Comparison of ENCODE assay signal across 9 cellular contexts in the genomic region with DNA sequence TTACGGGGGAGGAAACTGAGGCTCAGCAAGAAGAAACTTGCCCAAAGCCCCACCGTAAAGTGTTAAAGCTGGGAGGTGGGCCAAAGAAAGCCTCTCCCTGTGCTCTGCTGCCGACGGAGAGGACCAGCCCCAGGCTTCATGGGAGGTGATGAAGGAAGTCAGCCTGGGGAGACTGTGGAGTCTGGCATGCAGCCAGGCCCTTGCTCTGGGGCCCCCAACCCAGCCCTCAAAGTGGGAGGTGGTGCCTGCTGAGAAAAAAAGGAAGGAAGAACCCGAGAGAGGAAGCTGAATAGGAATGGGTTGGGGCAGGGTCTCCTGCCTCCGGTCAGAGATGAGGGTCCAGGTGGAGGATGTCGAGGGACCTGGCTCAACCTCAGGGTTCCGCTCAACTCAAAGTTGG. TPM values are rescaled to one million over a fixed set of nuclear protein-coding genes. Genes with fewer than 3 reads are reported as not detected.
DNase-seq lines count a peak whose midpoint lies in the region; ATAC-seq, FAIRE-seq and TF ChIP-seq lines count a peak whose summit lies in the region.
"Had no signal": no experiment of that assay in that cellular context is flagged by ENCODE, and none has a peak within 500 bp of the region (broad histone marks: within the 10 kb centered on the region; RNA-seq: fewer than 3 reads in every experiment).

No MANE protein-coding gene starts in this region.

- no peak overlapping the region for H4K5ac ChIP-seq in H1 (ENCODE audit: insufficient read length, low read depth, low read length)

- no peak overlapping the region for H4K8ac ChIP-seq in H1 (ENCODE audit: extremely low read depth, insufficient read depth, low read length)

- peak overlapping the region; percentile 85 to 98; a peak in 1 of 4 replicates for H3K4me2 ChIP-seq in H1 (ENCODE audit: insufficient read depth in 1 of 2, low read depth in 2 of 2, low read length in 2 of 2)

- no peak overlapping the region for H3K4ac ChIP-seq in H1 (replicated peaks; ENCODE audit: insufficient read length, low read depth, low read length)

- H3K27me3 ChIP-seq in H1 (replicated peaks in 1 of 4; ENCODE audit: control insufficient read depth in 3 of 4, extremely low read depth in 1 of 4, insufficient read depth in 3 of 4, low read length in 3 of 4), result no peaks in the 10 kb centered on the region
- no peaks in the 10 kb centered on the region for H3K27me3 ChIP-seq in pancreas
- no peaks in the 10 kb centered on the region for H3K27me3 ChIP-seq in BE2C

- H3K27ac ChIP-seq in H1 (ENCODE audit: low read depth, low read length) (0 out of 2 replicates have a peak overlapping the region, but pooled peaks have one; percentile 54), pancreas (peak overlapping the region; percentile 37 to 97 (median 94))

- no peak for TF ChIP-seq EP300 in H1 (IDR thresholded peaks at IDR 0.05; ENCODE audit: borderline replicate concordance in 1 of 2, low read depth in 2 of 2, low read length in 2 of 2)

- no peak overlapping the region for H3K4me3 ChIP-seq in H1 (ENCODE audit: extremely low read depth in 1 of 4, insufficient read depth in 2 of 4, low read depth in 3 of 4, low read length in 4 of 4)
- H3K4me3 ChIP-seq in pancreas, result peak overlapping the region in 1 of 4 donors; percentile 7
- no peak overlapping the region; the same call in 1 of the 2 replicates for H3K4me3 ChIP-seq in BE2C (ENCODE audit: low read depth, low read length)

- H4K91ac ChIP-seq in H1 (replicated peaks; ENCODE audit: insufficient read length, low read length), result no peak overlapping the region

- H2BK12ac ChIP-seq in H1 (ENCODE audit: low read depth, low read length), result no peak overlapping the region

- H4K20me1 ChIP-seq in H1 (replicated peaks in 1 of 2; ENCODE audit: control insufficient read depth in 1 of 2, insufficient read depth in 2 of 2, low read length in 2 of 2), result peaks cover 33 to 43% of the 10 kb centered on the region in 2 experiments

- H2AFZ ChIP-seq in H1 (ENCODE audit: low read length), result no peak overlapping the region

- TF ChIP-seq CTCF in H1 (IDR thresholded peaks at IDR 0.05; ENCODE audit: control extremely low read depth in 1 of 3, insufficient read depth in 1 of 3, low read depth in 1 of 3, low read length in 3 of 3) (no peak), pancreas (IDR thresholded peaks at IDR 0.05) (no peak), BE2C (IDR thresholded peaks at IDR 0.05; ENCODE audit: low read depth, low read length) (no peak)

- no peak overlapping the region for H2BK15ac ChIP-seq in H1 (ENCODE audit: low read length)

- peaks cover 14% of the 10 kb centered on the region for H3K79me1 ChIP-seq in H1 (ENCODE audit: low read depth, low read length)

- H3K4me1 ChIP-seq in H1 (replicated peaks in 1 of 4; ENCODE audit: control insufficient read depth in 3 of 4, insufficient read depth in 4 of 4, low read length in 3 of 4) (peaks cover 4 to 20% (median 18%) of the 10 kb centered on the region in 4 experiments), pancreas (peaks cover 20 to 31% (median 22%) of the 10 kb centered on the region in 3 donors), BE2C (peaks cover 54% of the 10 kb centered on the region)

- TF ChIP-seq RAD21 in H1 (IDR thresholded peaks at IDR 0.05 in 1 of 2, conservative IDR thresholded peaks at IDR 0.05 in 1 of 2; ENCODE audit: low read depth in 2 of 2, low read length in 2 of 2), result no peak

- FAIRE-seq in H1 (lab: Jason Lieb, UNC) (no peak), pancreas (lab: Jason Lieb, UNC) (no peak)

- 90% methylated on average over 8 of the region's 8 CpGs; no CpG with 5 or more reads in 1 of the 2 experiments for WGBS in H1 (ENCODE audit: extremely low coverage in 1 of 2, insufficient coverage in 1 of 2, insufficient read length in 1 of 2, insufficient replicate concordance in 2 of 2, low coverage in 1 of 2, low lambda C conversion rate in 2 of 2, missing lambda C conversion rate in 1 of 2), 2 experiments
- 55 to 58% methylated on average over 8 of the region's 8 CpGs for WGBS in pancreas, 2 donors

- no peak for TF ChIP-seq POLR2A in H1 (IDR thresholded peaks at IDR 0.05; ENCODE audit: control extremely low read depth in 1 of 2, low read depth in 2 of 2, low read length in 2 of 2)

- H3K36me3 ChIP-seq in H1 (ENCODE audit: control insufficient read depth in 2 of 4, insufficient read depth in 4 of 4, low read length in 3 of 4), result peaks cover 31 to 53% (median 38%) of the 10 kb centered on the region in 4 experiments
- peaks cover 11 to 32% (median 15%) of the 10 kb centered on the region in 3 donors for H3K36me3 ChIP-seq in pancreas
- peaks cover 55% of the 10 kb centered on the region for H3K36me3 ChIP-seq in BE2C

- no peak overlapping the region for H2AK5ac ChIP-seq in H1 (ENCODE audit: low read depth, low read length)

- POLR2A ChIA-PET in H1 (lab: Charles Lee; ENCODE audit: partially characterized antibody), result interaction anchor here (0.8 to 21.1 kb wide), 10 partner anchors 11 to 150 kb away, joined by 3 to 458 read pairs (median 3); partner anchors contain the start of genes EIF4E1B, SNCB and TSPAN17

- H3K79me2 ChIP-seq in H1 (ENCODE audit: control insufficient read depth in 1 of 2, insufficient read depth in 2 of 2, low read length in 2 of 2), result peaks cover 36 to 56% of the 10 kb centered on the region in 2 experiments

- H3K9me3 ChIP-seq in H1 (ENCODE audit: insufficient read depth in 2 of 2, low read depth in 1 of 2, low read length in 1 of 2) (no peaks in the 10 kb centered on the region), pancreas (no peaks in the 10 kb centered on the region), BE2C (no peaks in the 10 kb centered on the region)

- no peak overlapping the region for H3K18ac ChIP-seq in H1 (ENCODE audit: extremely low read depth, low read length)

- H3K23ac ChIP-seq in H1 (ENCODE audit: insufficient read length), result no peak overlapping the region

- CTCF ChIA-PET in H1 (lab: Charles Lee; ENCODE audit: partially characterized antibody), result interaction anchor here (0.7 to 2.6 kb wide), 5 partner anchors 9 to 63 kb away, joined by 3 to 8 read pairs (median 3); no protein-coding TSS in a partner anchor

- intact Hi-C loops in pancreas (cut with DNase I), result no loop called here

- no peak overlapping the region for H3K9ac ChIP-seq in H1 (replicated peaks in 1 of 4; ENCODE audit: extremely low read depth in 1 of 4, low read depth in 3 of 4, low read length in 3 of 4)

- H3K56ac ChIP-seq in H1 (replicated peaks; ENCODE audit: insufficient read length, low read depth, low read length), result no peak overlapping the region

- H2BK120ac ChIP-seq in H1 (replicated peaks; ENCODE audit: low read depth, low read length), result no peak overlapping the region

- no peak overlapping the region for H2BK20ac ChIP-seq in H1 (ENCODE audit: low read length)

- no peak for ATAC-seq in pancreas
- ATAC-seq in activated CD4-positive, CD25-positive, alpha-beta regulatory T cell treated with anti-CD3 and anti-CD28 coated beads, Interleukin-2, amount 50 U/mL, for 24 hours, result no peak
- ATAC-seq in HG02678 (IDR thresholded peaks at IDR 0.05; ENCODE audit: unreplicated experiment), result no peak

- H3K23me2 ChIP-seq in H1 (ENCODE audit: low read depth, low read length), result peaks cover 12% of the 10 kb centered on the region

- no peak overlapping the region for H3K14ac ChIP-seq in H1 (ENCODE audit: insufficient read length)

- peak; percentile 18 for DNase-seq in COR-L47 (lab: John Stamatoyannopoulos, UW)
- peak; percentile 17 for DNase-seq in OCI-M1 (lab: John Stamatoyannopoulos, UW)
- no peak for DNase-seq in H1 (ENCODE audit: low read depth in 1 of 2, low spot score in 2 of 2)
- peak in 1 of 6 donors; percentile 74 for DNase-seq in pancreas
- no peak for DNase-seq in BE2C
- no peak for DNase-seq in NCI-H2196 (lab: John Stamatoyannopoulos, UW; ENCODE audit: unreplicated experiment)

- no peak overlapping the region for H2BK5ac ChIP-seq in H1 (ENCODE audit: low read depth, low read length)

TF ChIP-seq in H1, 55 proteins besides CTCF, POLR2A, EP300 and RAD21 (continues in another document):
- TF ChIP-seq CREB1 (IDR thresholded peaks at IDR 0.05), result no peak
- TF ChIP-seq GABPA (IDR thresholded peaks at IDR 0.05; ENCODE audit: borderline replicate concordance, insufficient read depth, low read length), result no peak
- no peak for TF ChIP-seq SP2 (IDR thresholded peaks at IDR 0.05; ENCODE audit: low read length)
- no peak for TF ChIP-seq ASH2L (IDR thresholded peaks at IDR 0.05; ENCODE audit: low read length)
- TF ChIP-seq TAF7 (optimal IDR thresholded peaks at IDR 0.05; ENCODE audit: borderline replicate concordance, low read depth, low read length), result no peak
- TF ChIP-seq NANOG (IDR thresholded peaks at IDR 0.05; ENCODE audit: insufficient read depth, low read depth, low read length, poor library complexity, severe bottlenecking), result no peak
- TF ChIP-seq NRF1 (IDR thresholded peaks at IDR 0.05; ENCODE audit: low read depth, low read length), result no peak
- no peak for TF ChIP-seq RXRA (IDR thresholded peaks at IDR 0.05; ENCODE audit: insufficient read depth, low read depth, low read length)
- TF ChIP-seq EGR1 (IDR thresholded peaks at IDR 0.05; ENCODE audit: borderline replicate concordance, low read depth, low read length), result no peak
- no peak for TF ChIP-seq TAF1 (IDR thresholded peaks at IDR 0.05; ENCODE audit: low read depth, low read length)

RNA-seq across cellular contexts. Expression of gene RNF44, which starts 3.8 kb away (rescaled TPM):
- total RNA-seq in H1 (2021; fragmentation: NEBNext Ultra II Directional; extraction: Animal tissue kit (Norgen Biotek cat#: 25700)), result 164 and 178 TPM in 2 replicates
- polyA plus RNA-seq in H1 (2011; rRNA removed), result 54.7 and 109 TPM in 2 replicates
- polyA plus RNA-seq in H1 (2011; cell fraction: cytosol; rRNA removed), result 42.9 TPM
- 283 TPM for polyA plus RNA-seq in H1 (2011; cell fraction: nucleus; rRNA removed)
- 101 to 137 TPM (median 120 TPM) in 4 replicates for polyA plus RNA-seq in H1 (2012, experiment 1 of 2)
- polyA plus RNA-seq in H1 (2012, experiment 2 of 2), result 87.2 TPM
- 97.6 TPM for polyA plus RNA-seq in H1 (2013, experiment 1 of 2)
- polyA plus RNA-seq in H1 (2013, experiment 2 of 2), result 91.7 TPM
- polyA minus RNA-seq in H1 (2011; rRNA and poly(A)+ RNA removed), result 15.9 and 24.4 TPM in 2 replicates
- 100 TPM for polyA minus RNA-seq in H1 (2011; cell fraction: cytosol; rRNA and poly(A)+ RNA removed)
- polyA minus RNA-seq in H1 (2011; cell fraction: nucleus; rRNA and poly(A)+ RNA removed), result 120 TPM
- total RNA-seq in pancreas, result 10 to 100 TPM; 13.8 to 36.6 (median 18.5) TPM
- polyA plus RNA-seq in pancreas, result 10 to 100 TPM; 18.0 to 27.5 TPM
- 156 TPM for polyA plus RNA-seq in BE2C (2012; ENCODE audit: insufficient read depth, insufficient read length, low read depth)

RNA-seq across cellular contexts. Expression of gene CDHR2, which starts 15.8 kb away (rescaled TPM):
- total RNA-seq in H1 (2021; fragmentation: NEBNext Ultra II Directional; extraction: Animal tissue kit (Norgen Biotek cat#: 25700)), result 0.43 and 0.69 TPM in 2 replicates
- polyA plus RNA-seq in H1 (2011; rRNA removed), result 0.02 and 0.06 TPM in 2 replicates
- polyA plus RNA-seq in H1 (2011; cell fraction: cytosol; rRNA removed), result 0.04 TPM
- polyA plus RNA-seq in H1 (2011; cell fraction: nucleus; rRNA removed), result 0.26 TPM
- 0.08 to 0.52 TPM (median 0.25 TPM) in 3 of 4 replicates, not detected in the other for polyA plus RNA-seq in H1 (2012, experiment 1 of 2)
- not detected for polyA plus RNA-seq in H1 (2012, experiment 2 of 2)
- polyA plus RNA-seq in H1 (2013, experiment 1 of 2), result 0.04 TPM
- 0.02 TPM for polyA plus RNA-seq in H1 (2013, experiment 2 of 2)
- polyA minus RNA-seq in H1 (2011; rRNA and poly(A)+ RNA removed), result 0.06 and 0.17 TPM in 2 replicates
- polyA minus RNA-seq in H1 (2011; cell fraction: cytosol; rRNA and poly(A)+ RNA removed), result not detected
- 0.50 TPM for polyA minus RNA-seq in H1 (2011; cell fraction: nucleus; rRNA and poly(A)+ RNA removed)
- 1 to 10 TPM in 1 of 6 donors, under 1 TPM in 4, not detected in 1; 0.19 to 1.1 (median 0.26) TPM for total RNA-seq in pancreas
- under 1 TPM; 0.23 to 0.89 TPM for polyA plus RNA-seq in pancreas
- polyA plus RNA-seq in BE2C (2012; ENCODE audit: insufficient read depth, insufficient read length, low read depth), result 7.5 TPM
- total RNA-seq: myocyte had no signal

Comparison
In these comparisons a context has a peak if more than half of its experiments do, and no peak if none do; other contexts are left out.
1. DNase-seq: peak in COR-L47 (single experiment) and OCI-M1 (single experiment); none in H1 (0 of 2), BE2C (single experiment) and NCI-H2196 (single experiment).